In genomic region chr20:46118481-46119020, GRCh38 we compare ENCODE assay signal across 8 cellular contexts. TPM values are rescaled to one million over a fixed set of nuclear protein-coding genes. Genes with fewer than 3 reads are reported as not detected.
A peak's percentile ranks its signal among the peaks of the same experiment; 100 is the strongest.
DNase-seq lines count a peak whose midpoint lies in the region; ATAC-seq and TF ChIP-seq lines count a peak whose summit lies in the region.

No MANE protein-coding gene starts in this region.

- H3K36me3 ChIP-seq in GM23338 (ENCODE audit: insufficient read depth) (no peaks in the 10 kb centered on the region), RWPE2 (ENCODE audit: low read depth) (peaks cover 23% of the 10 kb centered on the region)

- H3K27me3 ChIP-seq in GM23338 (ENCODE audit: insufficient read depth) (peaks cover 27% of the 10 kb centered on the region), RWPE2 (ENCODE audit: insufficient read depth, poor library complexity, severe bottlenecking) (no peaks in the 10 kb centered on the region)

- no peaks in the 10 kb centered on the region for H3K9me3 ChIP-seq in RWPE2 (ENCODE audit: severe bottlenecking)

- peak; percentile 28 for TF ChIP-seq POLR2A in erythroblast (IDR thresholded peaks at IDR 0.05; ENCODE audit: low read length)

- H3K4me3 Mint-ChIP-seq in GM23338 (peak overlapping the region; percentile 90), natural killer cell (peak overlapping the region; percentile 98)

- H3K4me1 Mint-ChIP-seq in GM23338 = peaks cover 5% of the 10 kb centered on the region; the same call in 2 of the 3 replicates
- peaks cover 9 to 26% of the 10 kb centered on the region in 2 donors for H3K4me1 Mint-ChIP-seq in natural killer cell

- H2AFZ ChIP-seq in GM23338 = peak overlapping the region; percentile 96

- peaks cover 7% of the 10 kb centered on the region for H3K4me1 ChIP-seq in GM23338 (ENCODE audit: insufficient read depth)
- H3K4me1 ChIP-seq in RWPE2 (ENCODE audit: insufficient read depth, poor library complexity, severe bottlenecking) = peaks cover 20% of the 10 kb centered on the region

- H3K9me2 ChIP-seq in GM23338 (ENCODE audit: insufficient read depth) = no peaks in the 10 kb centered on the region

- H3K27ac Mint-ChIP-seq in GM23338 = peak overlapping the region; percentile 64; the same call in 1 of the 2 replicates
- peak overlapping the region; percentile 80 to 95 for H3K27ac Mint-ChIP-seq in natural killer cell

- peak; percentile 90 for ATAC-seq in GM23338
- ATAC-seq in RWPE2 (ENCODE audit: low read depth) = peak; percentile 70
- peak; percentile 63 to 68 (median 66) for ATAC-seq in natural killer cell
- no peak for ATAC-seq in HG02571 (IDR thresholded peaks at IDR 0.05; ENCODE audit: unreplicated experiment)
- ATAC-seq in HG03469 (IDR thresholded peaks at IDR 0.05; ENCODE audit: unreplicated experiment) = no peak

- no peak for DNase-seq in GM12864 (ENCODE audit: low read depth)
- DNase-seq in GM23338 (ENCODE audit: low spot score) = peak; percentile 81
- DNase-seq in RWPE2 (ENCODE audit: low spot score) = peak; percentile 88
- no peak for DNase-seq in erythroblast (lab: John Stamatoyannopoulos, UW)
- peak; percentile 25 for DNase-seq in natural killer cell
- DNase-seq in stimulated activated CD8-positive, alpha-beta memory T cell treated with anti-CD3 and anti-CD28 coated beads, Interleukin-4, amount 100 ng/mL, for 48 hours = no peak

- H3F3A ChIP-seq in GM23338 (replicated peaks; ENCODE audit: low read depth) = 0 out of 2 replicates have a peak, but pooled peaks cover 3% of the 10 kb centered on the region

- peak overlapping the region; percentile 95 for H3K4me2 ChIP-seq in GM23338

- H3K79me2 ChIP-seq in GM23338 (replicated peaks; ENCODE audit: insufficient read depth) = no peaks in the 10 kb centered on the region

- H3K9me3 Mint-ChIP-seq in GM23338 = no peaks in the 10 kb centered on the region
- H3K9me3 Mint-ChIP-seq in natural killer cell = no peaks in the 10 kb centered on the region

- H4K20me1 ChIP-seq in GM23338 (replicated peaks; ENCODE audit: insufficient read depth) = peaks cover 19% of the 10 kb centered on the region; the same call in 1 of the 2 replicates

- H3K27ac ChIP-seq in GM23338 (ENCODE audit: low read depth) (no peak overlapping the region), RWPE2 (ENCODE audit: poor library complexity, severe bottlenecking) (peak overlapping the region; percentile 40)

- H3K36me3 Mint-ChIP-seq in GM23338 (ENCODE audit: low read depth) (peaks cover 13% of the 10 kb centered on the region), natural killer cell (no peaks in the 10 kb centered on the region)

- H3K4me3 ChIP-seq in GM12864 (ENCODE audit: low read depth, low read length) (peak overlapping the region; percentile 71), GM23338 (peak overlapping the region; percentile 78), RWPE2 (ENCODE audit: severe bottlenecking) (peak overlapping the region; percentile 42)

- peaks cover 15% of the 10 kb centered on the region for H3K27me3 Mint-ChIP-seq in GM23338 (ENCODE audit: insufficient read depth, low read depth, poor library complexity)
- H3K27me3 Mint-ChIP-seq in natural killer cell (ENCODE audit: low read depth in 2 of 2) = peaks cover 15 to 22% of the 10 kb centered on the region in 2 donors

- no peak for TF ChIP-seq CTCF in GM12864 (IDR thresholded peaks at IDR 0.05; ENCODE audit: low read depth, low read length, missing control alignments)
- peak in 1 of 2 experiments; percentile 9; a peak in 1 of 4 replicates for TF ChIP-seq CTCF in GM23338 (conservative IDR thresholded peaks at IDR 0.05; ENCODE audit: low read depth in 2 of 2)
- no peak for TF ChIP-seq CTCF in RWPE2 (IDR thresholded peaks at IDR 0.05; ENCODE audit: poor library complexity, severe bottlenecking)
- TF ChIP-seq CTCF in natural killer cell (IDR thresholded peaks at IDR 0.05) = no peak

- intact Hi-C loops in natural killer cell (cut with micrococcal nuclease) = no loop called here

TF ChIP-seq in GM23338, 12 proteins besides CTCF, POLR2A, EP300 and RAD21:
- TF ChIP-seq ZNF331 (CRISPR knock-in tag; IDR thresholded peaks at IDR 0.05; ENCODE audit: low read depth) = no peak
- TF ChIP-seq CREB1 (CRISPR knock-in tag; IDR thresholded peaks at IDR 0.05; ENCODE audit: low read depth) = no peak
- no peak for TF ChIP-seq EZH2phosphoT487 (IDR thresholded peaks at IDR 0.05; ENCODE audit: unreplicated experiment)
- no peak for TF ChIP-seq JUNB (IDR thresholded peaks at IDR 0.05; ENCODE audit: unreplicated experiment)
- TF ChIP-seq EZH2 (IDR thresholded peaks at IDR 0.05; ENCODE audit: low read depth, unreplicated experiment) = no peak
- TF ChIP-seq STAT1 (IDR thresholded peaks at IDR 0.05; ENCODE audit: unreplicated experiment) = no peak
TF ChIP-seq in GM23338: peak in this region for 0.

RNA-seq across cellular contexts. Expression of gene CD40, which starts 0.4 kb away (rescaled TPM):
- 9.9 and 15.4 TPM in 2 replicates for total RNA-seq in GM23338 (2014; rRNA removed; shearing (Covaris generic))
- 17.9 and 18.9 TPM in 2 replicates for polyA plus RNA-seq in GM23338 (2016; fragmentation: Nextera tagmentation; extraction: Ambion mirVana)
- total RNA-seq in natural killer cell = 1 to 10 TPM; 7.1 to 9.1 (median 7.2) TPM

RNA-seq across cellular contexts. Expression of gene NCOA5, which starts 28.8 kb away (rescaled TPM):
- 22.8 and 24.6 TPM in 2 replicates for total RNA-seq in GM23338 (2014; rRNA removed; shearing (Covaris generic))
- polyA plus RNA-seq in GM23338 (2016; fragmentation: Nextera tagmentation; extraction: Ambion mirVana) = 8.4 and 10.1 TPM in 2 replicates
- total RNA-seq in natural killer cell = 10 to 100 TPM in 2 of 3 donors, 1 to 10 TPM in 1; 8.8 to 18.4 (median 18.0) TPM

Comparison
In these comparisons a context has a peak if more than half of its experiments do, and no peak if none do; other contexts are left out.
1. DNase-seq: peak in GM23338 (single experiment), RWPE2 (single experiment) and natural killer cell (single experiment); none in GM12864 (single experiment), erythroblast (0 of 2) and stimulated activated CD8-positive, alpha-beta memory T cell treated with anti-CD3 and anti-CD28 coated beads, Interleukin-4, amount 100 ng/mL, for 48 hours (single experiment).
2. ATAC-seq: peak in GM23338 (single experiment), RWPE2 (single experiment) and natural killer cell (3 of 3); none in HG02571 (single experiment) and HG03469 (single experiment).
3. Peak in every context shown above with its lines, with median percentiles within 50 percentile points of each other: H3K4me3 ChIP-seq.